30 cellular contexts compared by ENCODE assay signal in genomic region chr18:35716169-35716831, GRCh38.
"Had no signal": no experiment of that assay in that cellular context is flagged by ENCODE, and none has a peak within 500 bp of the region (broad histone marks: within the 10 kb centered on the region; RNA-seq: fewer than 3 reads in every experiment).

No MANE protein-coding gene starts in this region.

- H3K4me3 ChIP-seq: esophagus squamous epithelium, heart right ventricle, lung, mucosa of descending colon, neural progenitor cell, smooth muscle cell, suprapubic skin, transverse colon, upper lobe of right lung, uterus had no signal

- H3K9ac ChIP-seq: neural progenitor cell, parathyroid adenoma had no signal

- H3K27me3 ChIP-seq: heart right ventricle, neural progenitor cell, suprapubic skin, transverse colon, upper lobe of right lung, uterus had no signal

- H3K9me3 ChIP-seq: esophagus squamous epithelium, transverse colon, upper lobe of right lung, uterus had no signal

- H3K36me3 ChIP-seq: neural progenitor cell, suprapubic skin, uterus had no signal

- H2AFZ ChIP-seq: neural progenitor cell, parathyroid adenoma had no signal

- H3K4me2 ChIP-seq: neural progenitor cell, smooth muscle cell had no signal

- H3K27ac ChIP-seq: esophagus squamous epithelium, heart right ventricle, neural progenitor cell, parathyroid adenoma, suprapubic skin, transverse colon, upper lobe of right lung, uterus had no signal

- ATAC-seq: left ventricle myocardium superior; mucosa of descending colon; natural killer cell treated with Interleukin-12 subunit alpha and Interleukin-12 subunit beta and Interleukin-15 and Interleukin-18, amount 100 ng/mL, for 72 hours; sciatic nerve; stimulated activated naive CD8-positive, alpha-beta T cell treated with anti-CD3 and anti-CD28 coated beads, Interleukin-15, amount 100 ng/mL, for 72 hours had no signal

- DNase-seq: effector CD8-positive, alpha-beta T cell; endodermal cell; erythroblast; esophagus squamous epithelium; foreskin melanocyte; glutamatergic neuron; heart right ventricle; hippocampal formation; left ventricle myocardium superior; mesenchymal stem cell; mucosa of descending colon; naive B cell; stimulated activated CD4-positive, alpha-beta T cell treated with anti-CD3 and anti-CD28 coated beads, Interleukin-12 subunit alpha, Interleukin-12 subunit beta, amount 100 ng/mL, for 4 hours; stimulated activated CD4-positive, alpha-beta T cell treated with anti-CD3 and anti-CD28 coated beads, Interleukin-1b, Interleukin-23, amount 100 ng/mL, for 48 hours; stimulated activated CD4-positive, alpha-beta T cell treated with anti-CD3 and anti-CD28 coated beads, Interleukin-4, amount 100 ng/mL, for 1 hour; stimulated activated CD8-positive, alpha-beta memory T cell treated with anti-CD3 and anti-CD28 coated beads, Interleukin-4, amount 100 ng/mL, for 48 hours; stimulated activated naive CD4-positive, alpha-beta T cell; stimulated activated naive CD8-positive, alpha-beta T cell treated with anti-CD3 and anti-CD28 coated beads, Interleukin-15, amount 100 ng/mL, for 72 hours; transverse colon; upper lobe of right lung; uterus had no signal

- FAIRE-seq: colon, islet of Langerhans had no signal

- H3K79me2 ChIP-seq: parathyroid adenoma had no signal

- H3K4me1 ChIP-seq: esophagus squamous epithelium, heart right ventricle, neural progenitor cell, parathyroid adenoma, suprapubic skin, upper lobe of right lung, uterus had no signal
